In the genomic region with DNA sequence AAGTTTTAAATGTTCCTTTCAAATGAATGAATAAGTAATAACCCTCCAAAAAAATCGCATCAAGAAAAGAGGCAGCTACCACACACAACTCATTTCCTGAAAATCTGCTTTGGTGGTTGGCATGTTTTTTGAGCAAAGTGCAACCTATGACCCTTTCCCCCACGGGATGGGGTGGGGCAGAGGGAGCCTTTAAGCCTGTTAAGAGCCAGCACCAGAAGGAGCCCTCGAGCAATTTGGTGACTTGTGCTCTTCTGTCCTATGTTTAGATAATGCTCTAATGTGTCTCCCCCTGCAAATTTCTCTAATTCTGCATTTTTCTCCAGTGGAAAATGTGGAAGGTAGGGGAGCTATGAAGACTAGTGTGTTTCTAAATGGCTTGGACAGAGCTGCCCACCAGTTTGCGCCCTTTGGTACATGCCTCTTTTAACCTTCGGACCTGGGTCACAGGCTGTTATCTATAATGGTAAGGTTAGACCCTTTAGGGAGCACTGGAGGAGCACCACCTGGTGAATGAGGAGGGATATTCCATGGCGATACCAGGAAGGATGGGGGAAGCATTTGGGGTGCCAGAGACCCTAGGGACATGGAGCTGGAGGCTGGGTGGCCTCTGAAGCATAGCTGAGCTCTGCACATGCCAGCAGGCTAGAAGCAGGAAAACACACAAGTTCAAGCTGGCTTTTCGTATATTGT, we compare ENCODE assay signal across 1 cellular context.
TF ChIP-seq lines count a peak whose summit lies in the region.

No MANE protein-coding gene starts in this region.

TF ChIP-seq in IMR-90, 13 proteins besides CTCF, POLR2A, EP300 and RAD21:
- TF ChIP-seq SMC3 (IDR thresholded peaks at IDR 0.05; ENCODE audit: low read depth, low read length) (0 out of 2 replicates have a peak, but pooled peaks have one; percentile 20), MAFK (IDR thresholded peaks at IDR 0.05; ENCODE audit: low read depth, low read length) (no peak)
TF ChIP-seq in IMR-90: peak in this region for 1.
